ENCODE assay signal across 21 cellular contexts in the genomic region with DNA sequence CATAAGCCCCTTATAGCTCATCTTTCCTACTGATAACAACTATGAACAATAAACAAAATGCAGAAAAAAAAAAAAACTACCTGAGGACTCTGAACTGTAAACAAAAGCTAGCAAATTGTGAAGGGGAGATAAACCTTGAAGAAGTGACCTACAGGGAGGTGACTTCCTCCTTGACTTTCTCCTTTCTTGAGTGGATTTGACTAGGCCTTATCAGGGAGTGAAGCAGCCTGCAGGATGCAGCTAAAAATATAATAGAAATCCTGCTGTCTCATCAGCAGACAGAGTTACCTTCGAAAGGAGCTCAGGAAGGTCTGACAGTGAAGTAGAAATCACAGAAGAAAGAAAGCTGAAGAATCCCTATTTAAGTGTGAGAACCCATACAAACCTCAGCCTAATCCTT.
DNase-seq lines count a peak whose midpoint lies in the region; ATAC-seq, FAIRE-seq and TF ChIP-seq lines count a peak whose summit lies in the region.
"Had no signal": no experiment of that assay in that cellular context is flagged by ENCODE, and none has a peak within 500 bp of the region (broad histone marks: within the 10 kb centered on the region; RNA-seq: fewer than 3 reads in every experiment).

No MANE protein-coding gene starts in this region.

- H3K4me2 ChIP-seq in H9 (ENCODE audit: insufficient read depth, insufficient read length, low read length) (no peak overlapping the region), OCI-LY7 (ENCODE audit: low read length) (no peak overlapping the region), K562 (ENCODE audit: insufficient read depth, low read length) (peak overlapping the region; percentile 39; the same call in 1 of the 2 replicates), neural progenitor cell (peak overlapping the region; percentile 27)

- H2BK5ac ChIP-seq in H9 (ENCODE audit: insufficient read length, low read length): no peak overlapping the region

- H3K9me1 ChIP-seq in K562 (ENCODE audit: control insufficient read depth, insufficient read depth, low read length): no peaks in the 10 kb centered on the region

- H3K23me2 ChIP-seq in H9 (ENCODE audit: insufficient read length, low read depth, low read length, poor library complexity, severe bottlenecking): no peaks in the 10 kb centered on the region

- no peak overlapping the region for H4K5ac ChIP-seq in H9 (ENCODE audit: insufficient read length, low read depth, low read length)

- no peak for TF ChIP-seq RAD21 in K562 (CRISPR knock-in tag; conservative IDR thresholded peaks at IDR 0.05 in 1 of 2, IDR thresholded peaks at IDR 0.05 in 1 of 2)

- no peaks in the 10 kb centered on the region for H4K20me1 ChIP-seq in H9 (ENCODE audit: control insufficient read depth, insufficient read depth, insufficient read length)
- H4K20me1 ChIP-seq in OCI-LY7 (ENCODE audit: insufficient read depth, low read length): no peaks in the 10 kb centered on the region
- no peaks in the 10 kb centered on the region for H4K20me1 ChIP-seq in K562 (replicated peaks; ENCODE audit: control insufficient read depth, insufficient read depth, low read length)
- H4K20me1 ChIP-seq in neural progenitor cell (ENCODE audit: low read depth): no peaks in the 10 kb centered on the region

- H3K9me3 Mint-ChIP-seq in H9 (peaks cover 2 to 3% of the 10 kb centered on the region in 2 experiments), neural progenitor cell (no peaks in the 10 kb centered on the region)

- peak overlapping the region in 2 of 3 experiments; percentile 53 to 73; a peak in 3 of 7 replicates for H3K27ac Mint-ChIP-seq in H9
- no peak overlapping the region for H3K27ac Mint-ChIP-seq in neural progenitor cell
- H3K27ac Mint-ChIP-seq: CD4-positive, CD25-positive, alpha-beta regulatory T cell; CD8-positive, alpha-beta memory T cell; HFFc6 had no signal

- no TSS peak for BruUV-seq in OCI-LY7 (replicated peaks; lab: Mats Ljungman, UMichigan)
- no TSS peak for BruUV-seq in K562 (replicated peaks; lab: Mats Ljungman, UMichigan)

- H3K27me3 Mint-ChIP-seq in H9 (ENCODE audit: low read depth): no peaks in the 10 kb centered on the region
- no peaks in the 10 kb centered on the region for H3K27me3 Mint-ChIP-seq in neural progenitor cell (ENCODE audit: insufficient read depth, low read depth)
- H3K27me3 Mint-ChIP-seq: CD4-positive, CD25-positive, alpha-beta regulatory T cell; CD8-positive, alpha-beta memory T cell had no signal

- H2BK12ac ChIP-seq in H9 (ENCODE audit: insufficient read length, low read depth, low read length): no peak overlapping the region

- H3K4ac ChIP-seq in H9 (ENCODE audit: low read depth, low read length): no peak overlapping the region

- no peak overlapping the region for H3K56ac ChIP-seq in H9 (ENCODE audit: insufficient read length, low read depth, low read length)

- no peak overlapping the region for H3K23ac ChIP-seq in H9 (ENCODE audit: insufficient read length, low read depth, low read length)

- CTCF ChIA-PET in OCI-LY7 (lab: Charles Lee; ENCODE audit: unreplicated experiment) (no interaction called here), K562 (lab: Yijun Ruan, JAX; ENCODE audit: low intra/inter-chr PET ratio) (no interaction called here)

- H3K27me3 ChIP-seq in H9 (ENCODE audit: insufficient read depth, low read length) (no peaks in the 10 kb centered on the region), K562 (ENCODE audit: control insufficient read depth in 2 of 2, insufficient read depth in 2 of 2, low read length in 2 of 2) (no peaks in the 10 kb centered on the region), neural progenitor cell (no peaks in the 10 kb centered on the region)
- H3K27me3 ChIP-seq: BE2C had no signal

- DNase-seq in H9 (no peak), OCI-LY7 (ENCODE audit: low spot score) (no peak), K562 (ENCODE audit: extremely low read depth in 1 of 4, low spot score in 3 of 4) (peak in 2 of 4 experiments; percentile 59 to 61), neural progenitor cell (ENCODE audit: low spot score) (no peak), cerebellar cortex (ENCODE audit: low spot score) (no peak), DMS79 treated with DMSO at 0.1 percent for 48 hours (lab: John Stamatoyannopoulos, UW) (no peak), HuH-7 (ENCODE audit: low spot score) (no peak)
- DNase-seq: BE2C; C1 segment of cervical spinal cord; CD4-positive, CD25-positive, alpha-beta regulatory T cell; CD8-positive, alpha-beta memory T cell; COR-L47; DMS 273 treated with DMSO at 0.1 percent for 48 hours; DMS53; HFFc6 had no signal

- H3K4me1 Mint-ChIP-seq in H9: peaks cover 6% of the 10 kb centered on the region in 2 experiments; a peak in 2 of 4 replicates
- H3K4me1 Mint-ChIP-seq in neural progenitor cell: peaks cover 1% of the 10 kb centered on the region
- H3K4me1 Mint-ChIP-seq: CD4-positive, CD25-positive, alpha-beta regulatory T cell; CD8-positive, alpha-beta memory T cell had no signal

- no peak overlapping the region for H2BK120ac ChIP-seq in H9 (ENCODE audit: low read depth, low read length, poor library complexity, severe bottlenecking)

- H3K79me1 ChIP-seq in H9 (ENCODE audit: insufficient read depth, low read depth, low read length, poor library complexity, severe bottlenecking): no peaks in the 10 kb centered on the region

- no peak overlapping the region for H2BK15ac ChIP-seq in H9 (ENCODE audit: low read depth, low read length)

- no peaks in the 10 kb centered on the region for H3K9me2 ChIP-seq in OCI-LY7 (ENCODE audit: insufficient read depth, low read length)

- intact Hi-C loops in OCI-LY7 (cut with micrococcal nuclease; ENCODE audit: unreplicated experiment): no loop called here
- intact Hi-C loops in K562 (cut with micrococcal nuclease): loop anchor here (5.0 kb wide), 1 partner anchor 67 kb away; no protein-coding TSS in a partner anchor

- no peaks in the 10 kb centered on the region for H3K4me1 ChIP-seq in H9 (ENCODE audit: insufficient read depth, low read length)
- no peaks in the 10 kb centered on the region for H3K4me1 ChIP-seq in OCI-LY7 (ENCODE audit: insufficient read depth, low read length, poor library complexity, severe bottlenecking)
- peaks cover 2 to 15% of the 10 kb centered on the region in 2 experiments; a peak in 4 of 5 replicates for H3K4me1 ChIP-seq in K562 (replicated peaks in 1 of 2; ENCODE audit: control insufficient read depth in 2 of 2, insufficient read depth in 2 of 2, low read length in 2 of 2)
- peaks cover 8% of the 10 kb centered on the region for H3K4me1 ChIP-seq in neural progenitor cell

- H3F3A ChIP-seq in neural progenitor cell (ENCODE audit: low read depth): peaks cover 7% of the 10 kb centered on the region

- no peak overlapping the region for H3K14ac ChIP-seq in H9 (ENCODE audit: insufficient read depth, low read length)

- no peak for TF ChIP-seq POLR2A in K562 (conservative IDR thresholded peaks at IDR 0.05)

- H3K18ac ChIP-seq in H9 (ENCODE audit: insufficient read length, low read depth, low read length): no peak overlapping the region

- no peak overlapping the region for H4K8ac ChIP-seq in H9 (replicated peaks; ENCODE audit: insufficient read length, low read depth, low read length)

- H3K36me3 ChIP-seq in OCI-LY7 (ENCODE audit: insufficient read depth, low read length): no peaks in the 10 kb centered on the region
- H3K36me3 ChIP-seq in K562 (ENCODE audit: control insufficient read depth, insufficient read depth, low read length): no peaks in the 10 kb centered on the region
- H3K36me3 ChIP-seq in neural progenitor cell: no peaks in the 10 kb centered on the region
- H3K36me3 ChIP-seq: BE2C had no signal

- TF ChIP-seq EP300 in K562 (IDR thresholded peaks at IDR 0.05; ENCODE audit: low read length): peak; percentile 35; the same call in 1 of the 2 replicates

- H3K9ac ChIP-seq in H9 (ENCODE audit: extremely low read depth, insufficient read length, low read length): no peak overlapping the region
- H3K9ac ChIP-seq in K562 (ENCODE audit: insufficient read depth in 1 of 2, low read depth in 2 of 2, low read length in 2 of 2): no peak overlapping the region
- no peak overlapping the region for H3K9ac ChIP-seq in neural progenitor cell

- H2AK5ac ChIP-seq in H9 (ENCODE audit: insufficient read length, low read length): no peak overlapping the region

- H3K4me3 Mint-ChIP-seq in H9 (no peak overlapping the region), neural progenitor cell (no peak overlapping the region)
- H3K4me3 Mint-ChIP-seq: CD4-positive, CD25-positive, alpha-beta regulatory T cell; CD8-positive, alpha-beta memory T cell; HFFc6 had no signal

- no peak for TF ChIP-seq CTCF in H9 (conservative IDR thresholded peaks at IDR 0.05)
- TF ChIP-seq CTCF in OCI-LY7 (conservative IDR thresholded peaks at IDR 0.05; ENCODE audit: low read length): no peak
- no peak for TF ChIP-seq CTCF in K562 (IDR thresholded peaks at IDR 0.05 in 2 of 3, conservative IDR thresholded peaks at IDR 0.05 in 1 of 3; ENCODE audit: insufficient read depth in 2 of 3, low read depth in 1 of 3, low read length in 3 of 3)
- TF ChIP-seq CTCF in neural progenitor cell (IDR thresholded peaks at IDR 0.05): no peak

- POLR2A ChIA-PET in OCI-LY7 (lab: Charles Lee): interaction anchor here (0.6 to 0.9 kb wide), 2 partner anchors 137 to 384 kb away, joined by 3 read pairs; no protein-coding TSS in a partner anchor
- POLR2A ChIA-PET in K562 (lab: Yijun Ruan, JAX): interaction anchor here (0.7 kb wide), 1 partner anchor 101 kb away, joined by 3 read pairs; no protein-coding TSS in a partner anchor

- H3K27ac ChIP-seq in H9 (ENCODE audit: insufficient read length, low read depth, low read length): no peak overlapping the region
- H3K27ac ChIP-seq in OCI-LY7 (ENCODE audit: low read depth, low read length, poor library complexity, severe bottlenecking): no peak overlapping the region
- H3K27ac ChIP-seq in K562 (ENCODE audit: extremely low read depth, low read depth, low read length): no peak overlapping the region
- H3K27ac ChIP-seq in neural progenitor cell: peak overlapping the region; percentile 61

- H3K4me3 ChIP-seq in OCI-LY7 (ENCODE audit: low read depth, low read length, poor library complexity, severe bottlenecking): no peak overlapping the region
- H3K4me3 ChIP-seq in K562: no peak overlapping the region
- no peak overlapping the region for H3K4me3 ChIP-seq in neural progenitor cell

- no peak overlapping the region for H3T11ph ChIP-seq in H9 (ENCODE audit: low read length)

- H3K9me3 ChIP-seq in H9 (ENCODE audit: control insufficient read depth, low read depth, low read length): no peaks in the 10 kb centered on the region
- no peaks in the 10 kb centered on the region for H3K9me3 ChIP-seq in OCI-LY7 (ENCODE audit: low read length)
- 0 out of 2 replicates have a peak, but pooled peaks cover 2% of the 10 kb centered on the region for H3K9me3 ChIP-seq in K562 (replicated peaks; ENCODE audit: control insufficient read depth, insufficient read depth, low read depth, low read length)
- no peaks in the 10 kb centered on the region for H3K9me3 ChIP-seq in neural progenitor cell (ENCODE audit: low read depth)
- H3K9me3 ChIP-seq: BE2C had no signal

- in situ Hi-C loops in K562 (cut with MboI): no loop called here

- no CpG with 5 or more reads among the region's 1 CpG for WGBS in H9 (ENCODE audit: extremely low coverage, insufficient read length, low lambda C conversion rate)
- WGBS in K562 (ENCODE audit: insufficient coverage, low coverage, missing lambda C conversion rate): 0% methylated on average over 1 of the region's 1 CpG

- peak; percentile 82 for FAIRE-seq in K562 (lab: Jason Lieb, UNC)
- FAIRE-seq: GM12891, GM19239, H54, HepG2 had no signal

- H3K79me2 ChIP-seq in H9 (ENCODE audit: insufficient read depth, low read length) (no peaks in the 10 kb centered on the region), OCI-LY7 (ENCODE audit: insufficient read depth, low read depth, low read length) (no peaks in the 10 kb centered on the region), K562 (ENCODE audit: control insufficient read depth, insufficient read depth, low read length) (no peaks in the 10 kb centered on the region), neural progenitor cell (ENCODE audit: low read depth) (no peaks in the 10 kb centered on the region)

- H4K91ac ChIP-seq in H9 (ENCODE audit: insufficient read length, low read depth, low read length): no peak overlapping the region

- no peak overlapping the region for H2AFZ ChIP-seq in H9 (ENCODE audit: low read length)
- H2AFZ ChIP-seq in OCI-LY7 (ENCODE audit: low read length): 0 out of 2 replicates have a peak overlapping the region, but pooled peaks have one; percentile 7
- H2AFZ ChIP-seq in K562 (ENCODE audit: low read depth, low read length): peak overlapping the region; percentile 15; the same call in 1 of the 2 replicates
- no peak overlapping the region for H2AFZ ChIP-seq in neural progenitor cell (replicated peaks)

- H2BK20ac ChIP-seq in H9 (ENCODE audit: low read depth, low read length, poor library complexity, severe bottlenecking): no peak overlapping the region

- H3K36me3 Mint-ChIP-seq in H9 (ENCODE audit: insufficient read depth in 1 of 3, low read depth in 3 of 3) (peaks cover 2 to 3% (median 2%) of the 10 kb centered on the region in 3 experiments; a peak in 3 of 7 replicates), neural progenitor cell (no peaks in the 10 kb centered on the region)
- H3K36me3 Mint-ChIP-seq: CD4-positive, CD25-positive, alpha-beta regulatory T cell; CD8-positive, alpha-beta memory T cell had no signal

- ATAC-seq in K562 (peak; percentile 83), HG03175 (IDR thresholded peaks at IDR 0.05; ENCODE audit: unreplicated experiment) (no peak)
- ATAC-seq: HCT116, HepG2 had no signal

Comparison
In these comparisons a context has a peak if more than half of its experiments do, and no peak if none do; other contexts are left out.
1. H2AFZ ChIP-seq: peak in OCI-LY7 (single experiment) and K562 (single experiment); none in H9 (single experiment) and neural progenitor cell (single experiment).
2. H3K4me2 ChIP-seq: peak in K562 (single experiment) and neural progenitor cell (single experiment); none in H9 (single experiment) and OCI-LY7 (single experiment).